10 cellular contexts compared by ENCODE assay signal in genomic region chr21:46622226-46622625, GRCh38. TPM values are rescaled to one million over a fixed set of nuclear protein-coding genes. Genes with fewer than 3 reads are reported as not detected.
DNase-seq lines count a peak whose midpoint lies in the region; ATAC-seq and TF ChIP-seq lines count a peak whose summit lies in the region.
"Had no signal": no experiment of that assay in that cellular context is flagged by ENCODE, and none has a peak within 500 bp of the region (broad histone marks: within the 10 kb centered on the region; RNA-seq: fewer than 3 reads in every experiment).

No MANE protein-coding gene starts in this region.

- intact Hi-C loops in breast epithelium (cut with DNase I; ENCODE audit: low total_unique reads) (no loop called here), MCF 10A (cut with micrococcal nuclease) (no loop called here), lower lobe of right lung (cut with DNase I) (no loop called here), prostate gland (cut with DNase I) (no loop called here)

- H3K9me3 ChIP-seq in breast epithelium (peaks cover 8 to 11% of the 10 kb centered on the region in 2 donors), lower lobe of right lung (peaks cover 15% of the 10 kb centered on the region), tibial nerve (peaks cover 0 to 14% (median 2%) of the 10 kb centered on the region in 4 donors), prostate gland (no peaks in the 10 kb centered on the region)

- 29 to 40% methylated on average over 4 of the region's 4 CpGs for WGBS in tibial nerve, 2 donors
- 53% methylated on average over 4 of the region's 4 CpGs for WGBS in prostate gland

- CTCF ChIA-PET in MCF 10A (lab: Yijun Ruan, JAX): no interaction called here

- no peak overlapping the region for H3K27ac Mint-ChIP-seq in MCF 10A (ENCODE audit: low read depth, unreplicated experiment)

- no peaks in the 10 kb centered on the region for H3K27me3 ChIP-seq in breast epithelium
- no peaks in the 10 kb centered on the region for H3K27me3 ChIP-seq in lower lobe of right lung (ENCODE audit: low read depth)
- H3K27me3 ChIP-seq in tibial nerve: no peaks in the 10 kb centered on the region
- H3K27me3 ChIP-seq in prostate gland (replicated peaks; ENCODE audit: insufficient read depth): no peaks in the 10 kb centered on the region

- no peaks in the 10 kb centered on the region for H3K36me3 ChIP-seq in breast epithelium
- no peaks in the 10 kb centered on the region for H3K36me3 ChIP-seq in lower lobe of right lung
- H3K36me3 ChIP-seq in tibial nerve: no peaks in the 10 kb centered on the region
- H3K36me3 ChIP-seq in prostate gland: no peaks in the 10 kb centered on the region

- no peaks in the 10 kb centered on the region for H3K4me1 Mint-ChIP-seq in MCF 10A (ENCODE audit: insufficient read depth, unreplicated experiment)

- no TSS peak for BruUV-seq in MCF 10A (replicated peaks; lab: Mats Ljungman, UMichigan)

- peak; percentile 44 to 88 for TF ChIP-seq EP300 in tibial nerve (IDR thresholded peaks at IDR 0.05)

- no peak overlapping the region for H3K4me3 ChIP-seq in breast epithelium
- no peak overlapping the region for H3K4me3 ChIP-seq in lower lobe of right lung
- H3K4me3 ChIP-seq in tibial nerve: no peak overlapping the region
- no peak overlapping the region for H3K4me3 ChIP-seq in prostate gland

- H3K4me1 ChIP-seq in breast epithelium (peaks cover 0 to 7% of the 10 kb centered on the region in 2 donors), lower lobe of right lung (peaks cover 9% of the 10 kb centered on the region), tibial nerve (peaks cover 0 to 59% (median 25%) of the 10 kb centered on the region in 4 donors), prostate gland (replicated peaks) (no peaks in the 10 kb centered on the region)

- H3K36me3 Mint-ChIP-seq in MCF 10A (ENCODE audit: insufficient read depth, unreplicated experiment): no peaks in the 10 kb centered on the region

- no peak overlapping the region for H3K4me3 Mint-ChIP-seq in MCF 10A (ENCODE audit: unreplicated experiment)

- DNase-seq in breast epithelium (ENCODE audit: low spot score in 2 of 2) (peak in 1 of 2 donors; percentile 74), MCF 10A (ENCODE audit: unreplicated experiment) (no peak), anterior cingulate cortex (lab: John Stamatoyannopoulos, UW) (peak in 47 of 58 donors; percentile 24 to 91 (median 68)), lower lobe of right lung (peak; percentile 70), tibial nerve (ENCODE audit: low spot score in 2 of 2) (no peak), prostate gland (ENCODE audit: low spot score) (no peak), HuH-7.5 (ENCODE audit: low spot score) (no peak)
- DNase-seq: IMR-90 had no signal

- ATAC-seq in lower lobe of right lung (peak; percentile 72 to 83), HG02938 (IDR thresholded peaks at IDR 0.05; ENCODE audit: unreplicated experiment) (no peak)

- POLR2A ChIA-PET in MCF 10A (lab: Yijun Ruan, JAX): interaction anchor here (0.6 kb wide), 1 partner anchor 9 kb away, joined by 4 read pairs; no protein-coding TSS in a partner anchor

- TF ChIP-seq POLR2A in breast epithelium (IDR thresholded peaks at IDR 0.05): no peak
- peak in 1 of 2 donors; percentile 32 for TF ChIP-seq POLR2A in tibial nerve (IDR thresholded peaks at IDR 0.05)
- no peak for TF ChIP-seq POLR2A in prostate gland (IDR thresholded peaks at IDR 0.05)

- H3K9me3 Mint-ChIP-seq in MCF 10A (ENCODE audit: unreplicated experiment): peaks cover 4% of the 10 kb centered on the region

- H3K27me3 Mint-ChIP-seq in MCF 10A (ENCODE audit: insufficient read depth, unreplicated experiment): peaks cover 21% of the 10 kb centered on the region

- no peak for TF ChIP-seq CTCF in breast epithelium (IDR thresholded peaks at IDR 0.05)
- TF ChIP-seq CTCF in MCF 10A (IDR thresholded peaks at IDR 0.05; ENCODE audit: unreplicated experiment): no peak
- TF ChIP-seq CTCF in lower lobe of right lung (IDR thresholded peaks at IDR 0.05): no peak
- no peak for TF ChIP-seq CTCF in tibial nerve (IDR thresholded peaks at IDR 0.05)
- no peak for TF ChIP-seq CTCF in prostate gland (IDR thresholded peaks at IDR 0.05)

- H3K27ac ChIP-seq in breast epithelium (peak overlapping the region; percentile 82 to 88), lower lobe of right lung (peak overlapping the region; percentile 27), tibial nerve (peak overlapping the region; percentile 60 to 94 (median 78)), prostate gland (no peak overlapping the region)
- H3K27ac ChIP-seq: epithelial cell of prostate had no signal

RNA-seq across cellular contexts. Expression of gene PRMT2, which starts 13.2 kb away (rescaled TPM):
- total RNA-seq in breast epithelium: 100 to 1,000 TPM in 2 of 3 donors, 10 to 100 TPM in 1; 92.1 to 145 (median 130) TPM
- total RNA-seq in MCF 10A (2022): 60.2 and 62.2 TPM in 2 replicates
- total RNA-seq in lower lobe of right lung: 121 TPM
- total RNA-seq in tibial nerve: 100 to 1,000 TPM; 104 to 132 (median 115) TPM
- total RNA-seq in prostate gland: 100 to 1,000 TPM in 1 of 2 donors, 10 to 100 TPM in 1; 77.9 to 108 TPM

RNA-seq across cellular contexts. Expression of gene S100B, which starts 17.3 kb away (rescaled TPM):
- total RNA-seq in breast epithelium (100 to 1,000 TPM in 1 of 3 donors, 10 to 100 TPM in 2; 25.6 to 242 (median 61.3) TPM), MCF 10A (2022) (not detected in 2 replicates), lower lobe of right lung (4.5 TPM), tibial nerve (1,000 to 10,000 TPM in 1 of 4 donors, 100 to 1,000 TPM in 3; 260 to 1,153 (median 828) TPM), prostate gland (1 to 10 TPM in 1 of 2 donors, under 1 TPM in 1; 0.91 to 3.2 TPM)

Comparison
In these comparisons a context has a peak if more than half of its experiments do, and no peak if none do; other contexts are left out.
1. DNase-seq: peak in anterior cingulate cortex (47 of 58) and lower lobe of right lung (single experiment); none in MCF 10A (single experiment), tibial nerve (0 of 2), prostate gland (single experiment) and HuH-7.5 (single experiment).
2. H3K27ac ChIP-seq: peak in breast epithelium (2 of 2), lower lobe of right lung (single experiment) and tibial nerve (4 of 4); none in prostate gland (0 of 2).